Comparison of ENCODE assay signal across 15 cellular contexts in the genomic region with DNA sequence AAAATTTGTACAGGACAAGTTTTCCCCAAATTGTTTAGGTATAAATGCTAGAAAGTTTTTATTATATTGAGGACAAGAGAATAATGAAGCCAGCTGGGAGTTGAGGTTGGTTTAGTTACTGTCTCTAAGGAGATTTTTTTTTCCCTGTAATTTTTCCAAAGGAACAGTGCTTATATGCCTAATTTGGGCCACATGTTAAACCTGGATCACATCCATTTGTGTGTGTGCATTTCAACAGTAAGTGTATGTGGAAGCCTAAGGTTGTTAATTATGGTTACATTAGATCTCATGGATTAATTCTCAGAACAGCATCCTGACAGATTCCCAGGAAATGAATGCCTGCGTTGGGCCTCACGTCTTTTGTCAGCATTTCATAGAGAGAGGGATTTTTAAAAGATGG. TPM values are rescaled to one million over a fixed set of nuclear protein-coding genes. Genes with fewer than 3 reads are reported as not detected.
DNase-seq lines count a peak whose midpoint lies in the region; ATAC-seq and TF ChIP-seq lines count a peak whose summit lies in the region.
"Had no signal": no experiment of that assay in that cellular context is flagged by ENCODE, and none has a peak within 500 bp of the region (broad histone marks: within the 10 kb centered on the region; RNA-seq: fewer than 3 reads in every experiment).

No MANE protein-coding gene starts in this region.

- H3K27ac ChIP-seq in PC-9 (peak overlapping the region; percentile 45), epithelial cell of prostate (peak overlapping the region; percentile 45)
- H3K27ac ChIP-seq: BLaER1 had no signal

- H4K20me1 ChIP-seq in PC-9 (ENCODE audit: insufficient read depth) = peaks cover 34% of the 10 kb centered on the region

- H3K79me2 ChIP-seq in PC-9 (ENCODE audit: low read depth) = peaks cover 89% of the 10 kb centered on the region

- no peaks in the 10 kb centered on the region for H3K36me3 Mint-ChIP-seq in activated naive CD4-positive, alpha-beta T cell treated with anti-CD3 and anti-CD28 coated beads for 36 hours (ENCODE audit: low read depth)
- peaks cover 61% of the 10 kb centered on the region for H3K36me3 Mint-ChIP-seq in stimulated activated effector memory CD8-positive, alpha-beta T cell treated with anti-CD3 and anti-CD28 coated beads, Interleukin-12 subunit alpha, Interleukin-12 subunit beta, amount 100 ng/mL, for 72 hours

- TF ChIP-seq CTCF in PC-9 (conservative IDR thresholded peaks at IDR 0.05) = no peak

- POLR2A ChIA-PET in PC-9 (lab: Charles Lee; ENCODE audit: unreplicated experiment) = no interaction called here

- intact Hi-C loops in activated naive CD4-positive, alpha-beta T cell treated with anti-CD3 and anti-CD28 coated beads for 36 hours (cut with micrococcal nuclease) = loop anchor here (10.0 kb wide), 1 partner anchor 909 kb away; no protein-coding TSS in a partner anchor
- intact Hi-C loops in PC-9 (cut with micrococcal nuclease; ENCODE audit: unreplicated experiment) = loop anchor here (5.0 to 10.0 kb wide), 2 partner anchors 64 to 189 kb away; partner anchors contain the start of gene TCP1

- ATAC-seq in stimulated activated effector memory CD8-positive, alpha-beta T cell treated with anti-CD3 and anti-CD28 coated beads, Interleukin-12 subunit alpha, Interleukin-12 subunit beta, amount 100 ng/mL, for 72 hours = no peak
- no peak for ATAC-seq in GM19328 (IDR thresholded peaks at IDR 0.05; ENCODE audit: unreplicated experiment)

- H3K27ac Mint-ChIP-seq in activated naive CD4-positive, alpha-beta T cell treated with anti-CD3 and anti-CD28 coated beads for 36 hours = peak overlapping the region; percentile 82
- peak overlapping the region; percentile 98 for H3K27ac Mint-ChIP-seq in stimulated activated effector memory CD8-positive, alpha-beta T cell treated with anti-CD3 and anti-CD28 coated beads, Interleukin-12 subunit alpha, Interleukin-12 subunit beta, amount 100 ng/mL, for 72 hours

- H3K9me3 ChIP-seq in PC-9 (ENCODE audit: insufficient read depth, low read depth) = no peaks in the 10 kb centered on the region
- H3K9me3 ChIP-seq: adrenal gland, BLaER1, tibial nerve had no signal

- CTCF ChIA-PET in activated naive CD4-positive, alpha-beta T cell treated with anti-CD3 and anti-CD28 coated beads for 36 hours (lab: Charles Lee) = interaction anchor here (0.7 to 1.4 kb wide), 4 partner anchors 10 to 14 kb away, joined by 3 to 6 read pairs (median 3); no protein-coding TSS in a partner anchor
- CTCF ChIA-PET in PC-9 (lab: Charles Lee) = no interaction called here

- no peaks in the 10 kb centered on the region for H3K9me3 Mint-ChIP-seq in activated naive CD4-positive, alpha-beta T cell treated with anti-CD3 and anti-CD28 coated beads for 36 hours
- no peaks in the 10 kb centered on the region for H3K9me3 Mint-ChIP-seq in stimulated activated effector memory CD8-positive, alpha-beta T cell treated with anti-CD3 and anti-CD28 coated beads, Interleukin-12 subunit alpha, Interleukin-12 subunit beta, amount 100 ng/mL, for 72 hours

- H3K4me2 ChIP-seq in PC-9 = peak overlapping the region; percentile 32
- H3K4me2 ChIP-seq: BLaER1 had no signal

- no peak overlapping the region for H3K4me3 Mint-ChIP-seq in activated naive CD4-positive, alpha-beta T cell treated with anti-CD3 and anti-CD28 coated beads for 36 hours
- H3K4me3 Mint-ChIP-seq in stimulated activated effector memory CD8-positive, alpha-beta T cell treated with anti-CD3 and anti-CD28 coated beads, Interleukin-12 subunit alpha, Interleukin-12 subunit beta, amount 100 ng/mL, for 72 hours = peak overlapping the region; percentile 78

- peaks cover 49% of the 10 kb centered on the region for H3K4me1 ChIP-seq in PC-9 (replicated peaks; ENCODE audit: insufficient read depth)

- no peak for DNase-seq in activated naive CD4-positive, alpha-beta T cell treated with anti-CD3 and anti-CD28 coated beads for 36 hours
- no peak for DNase-seq in activated naive CD4-positive, alpha-beta T cell (lab: John Stamatoyannopoulos, UW)
- no peak for DNase-seq in PC-9
- DNase-seq in epithelial cell of prostate (ENCODE audit: low read depth, low spot score) = no peak
- no peak for DNase-seq in stimulated activated effector memory CD8-positive, alpha-beta T cell treated with anti-CD3 and anti-CD28 coated beads, Interleukin-12 subunit alpha, Interleukin-12 subunit beta, amount 100 ng/mL, for 72 hours (ENCODE audit: low spot score in 2 of 2)
- DNase-seq in NCI-H1694 treated with DMSO at 0.1 percent for 48 hours (lab: John Stamatoyannopoulos, UW) = no peak
- DNase-seq in NCI-H1105 (lab: John Stamatoyannopoulos, UW) = no peak
- DNase-seq: activated CD4-positive, CD25-positive, alpha-beta regulatory T cell; adrenal gland; Karpas-422; NCI-H2227 treated with DMSO at 0.1 percent for 48 hours had no signal

- no peaks in the 10 kb centered on the region for H3K27me3 ChIP-seq in PC-9 (ENCODE audit: insufficient read depth, low read depth)
- H3K27me3 ChIP-seq: adrenal gland, BLaER1, tibial nerve had no signal

- peaks cover 24% of the 10 kb centered on the region; the same call in 1 of the 2 replicates for H3F3A ChIP-seq in PC-9 (ENCODE audit: insufficient read depth, low read depth)

- no peak overlapping the region for H2AFZ ChIP-seq in PC-9

- no peak overlapping the region for H3K4me3 ChIP-seq in PC-9
- H3K4me3 ChIP-seq: adrenal gland, BLaER1, lung, tibial nerve had no signal

- H3K27me3 Mint-ChIP-seq in activated naive CD4-positive, alpha-beta T cell treated with anti-CD3 and anti-CD28 coated beads for 36 hours (ENCODE audit: low read depth) = no peaks in the 10 kb centered on the region

- no TSS peak for BruUV-seq in PC-9 (replicated peaks; lab: Mats Ljungman, UMichigan)

- no peaks in the 10 kb centered on the region for H3K9me2 ChIP-seq in PC-9 (ENCODE audit: insufficient read depth)

- H3K36me3 ChIP-seq in PC-9 (ENCODE audit: low read depth) = no peaks in the 10 kb centered on the region
- H3K36me3 ChIP-seq: adrenal gland, BLaER1, tibial nerve had no signal

- H3K4me1 Mint-ChIP-seq in activated naive CD4-positive, alpha-beta T cell treated with anti-CD3 and anti-CD28 coated beads for 36 hours (ENCODE audit: low read depth) = peaks cover 75% of the 10 kb centered on the region
- peaks cover 78% of the 10 kb centered on the region for H3K4me1 Mint-ChIP-seq in stimulated activated effector memory CD8-positive, alpha-beta T cell treated with anti-CD3 and anti-CD28 coated beads, Interleukin-12 subunit alpha, Interleukin-12 subunit beta, amount 100 ng/mL, for 72 hours

RNA-seq across cellular contexts. Expression of gene IGF2R, which starts 4.5 kb away (rescaled TPM):
- total RNA-seq in activated naive CD4-positive, alpha-beta T cell treated with anti-CD3 and anti-CD28 coated beads for 36 hours = 10 to 100 TPM; 42.1 to 44.5 TPM
- total RNA-seq in PC-9 (2021) = 50.9 and 53.1 TPM in 2 replicates
